In the genomic region with DNA sequence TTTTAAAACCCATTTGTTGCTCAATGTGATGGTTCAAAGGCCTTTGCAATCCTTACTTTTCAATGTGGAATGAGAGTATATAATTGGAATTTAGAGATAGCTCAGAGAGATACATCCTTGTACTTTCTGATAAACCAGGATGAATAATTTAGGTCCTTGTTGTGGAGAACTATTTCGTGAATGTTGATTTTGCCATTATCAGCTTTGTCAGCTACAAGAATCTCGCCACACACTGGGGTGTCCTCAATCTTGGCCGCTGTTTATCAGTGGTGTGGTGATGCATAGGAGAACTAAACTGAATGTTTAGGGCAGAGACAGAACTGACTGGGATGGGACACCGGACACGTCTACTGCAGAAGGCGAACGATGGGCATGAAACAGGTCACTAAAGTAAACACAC, we compare ENCODE assay signal across 28 cellular contexts.
"Had no signal": no experiment of that assay in that cellular context is flagged by ENCODE, and none has a peak within 500 bp of the region (broad histone marks: within the 10 kb centered on the region; RNA-seq: fewer than 3 reads in every experiment).

No MANE protein-coding gene starts in this region.

- H3K36me3 ChIP-seq: brain microvascular endothelial cell, breast epithelium had no signal

- H3K4me1 ChIP-seq: breast epithelium had no signal

- H3K27ac ChIP-seq: body of pancreas, brain microvascular endothelial cell, breast epithelium, VCaP had no signal

- DNase-seq: activated B cell treated with CpG ODN at 0.5 μM for 24 hours; activated CD4-positive, alpha-beta memory T cell treated with anti-CD3 and anti-CD28 coated beads, Interleukin-2, amount 10 ng/mL, durations not matched to agents 7 days and 5 days; activated CD4-positive, alpha-beta T cell treated with anti-CD3 and anti-CD28 coated beads for 4 hours; activated CD4-positive, alpha-beta T cell treated with anti-CD3 and anti-CD28 coated beads, Interleukin-2, amount 10 ng/mL, durations not matched to agents 7 days and 5 days; activated CD4-positive, alpha-beta T cell treated with anti-CD3 and anti-CD28 coated beads, Interleukin-2, amount 50 U/mL, for 48 hours; activated CD4-positive, CD25-positive, alpha-beta regulatory T cell treated with anti-CD3 and anti-CD28 coated beads, Interleukin-2, amount 50 U/mL, for 72 hours; activated CD8-positive, alpha-beta memory T cell treated with anti-CD3 and anti-CD28 coated beads for 24 hours; activated CD8-positive, alpha-beta memory T cell treated with anti-CD3 and anti-CD28 coated beads, Interleukin-2, amount 10 ng/mL, durations not matched to agents 7 days and 5 days; activated CD8-positive, alpha-beta memory T cell treated with anti-CD3 and anti-CD28 coated beads, Interleukin-2, amount 50 U/mL, for 48 hours; activated CD8-positive, alpha-beta T cell treated with anti-CD3 and anti-CD28 coated beads, Interleukin-2, amount 10 ng/mL, durations not matched to agents 7 days and 5 days; activated effector memory CD4-positive, alpha-beta T cell treated with Interleukin-2 at 50 U/mL for 16 hours; activated gamma-delta T cell; activated naive CD4-positive, alpha-beta T cell treated with anti-CD3 and anti-CD28 coated beads, Interleukin-2, amount 10 ng/mL, durations not matched to agents 7 days and 5 days; activated naive CD4-positive, alpha-beta T cell treated with Interleukin-2 at 50 U/mL for 16 hours; activated naive CD8-positive, alpha-beta T cell treated with anti-CD3 and anti-CD28 coated beads, Interleukin-2, amount 10 ng/mL, durations not matched to agents 7 days and 5 days; activated naive CD8-positive, alpha-beta T cell treated with anti-CD3 and anti-CD28 coated beads, Interleukin-2, amount 50 U/mL, for 24 hours; activated T-cell treated with anti-CD3 and anti-CD28 coated beads, Interleukin-2, amount 50 U/mL, for 24 hours; activated T-cell treated with anti-CD3 and anti-CD28 coated beads, Interleukin-2, amount 50 U/mL, for 48 hours; amniotic stem cell; aorta; body of pancreas; brain microvascular endothelial cell; central memory CD4-positive, alpha-beta T cell; T-helper 1 cell; T-helper 2 cell; T-helper 9 cell had no signal

- H3K27me3 ChIP-seq: body of pancreas, brain microvascular endothelial cell, breast epithelium had no signal

- H3K4me3 ChIP-seq: body of pancreas, breast epithelium had no signal
